ENCODE assay signal across 20 cellular contexts in the genomic region with DNA sequence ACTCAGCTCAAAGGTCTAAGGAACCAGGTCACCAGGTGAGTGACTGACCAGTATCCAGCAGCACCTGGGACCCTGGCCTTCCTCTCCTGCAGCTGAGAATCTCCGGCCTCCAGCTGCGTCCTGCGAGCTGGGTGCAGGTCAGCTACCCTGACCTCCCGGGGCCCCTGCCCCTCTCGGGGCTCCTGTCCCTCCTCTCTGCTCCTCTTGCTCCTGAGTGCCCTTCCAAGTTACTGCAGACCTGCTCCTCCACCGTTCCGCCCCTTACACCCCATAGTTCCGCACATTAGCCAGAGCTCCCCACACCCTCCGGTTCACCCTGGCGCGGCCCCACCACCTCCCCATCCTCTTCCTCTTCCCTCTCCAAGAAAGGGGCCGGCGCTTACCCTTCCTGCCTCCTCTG. TPM values are rescaled to one million over a fixed set of nuclear protein-coding genes. Genes with fewer than 3 reads are reported as not detected.
DNase-seq lines count a peak whose midpoint lies in the region; ATAC-seq and TF ChIP-seq lines count a peak whose summit lies in the region.
"Had no signal": no experiment of that assay in that cellular context is flagged by ENCODE, and none has a peak within 500 bp of the region (broad histone marks: within the 10 kb centered on the region; RNA-seq: fewer than 3 reads in every experiment).

No MANE protein-coding gene starts in this region.

- H4K20me1 ChIP-seq in mammary epithelial cell (ENCODE audit: insufficient read depth, low read length) = no peaks in the 10 kb centered on the region
- H4K20me1 ChIP-seq: BLaER1 had no signal

- H3K4me1 ChIP-seq in mammary epithelial cell (ENCODE audit: insufficient read depth, low read length) (peaks cover 17% of the 10 kb centered on the region), colonic mucosa (no peaks in the 10 kb centered on the region), lower lobe of right lung (no peaks in the 10 kb centered on the region)

- DNase-seq in MCF 10A (ENCODE audit: unreplicated experiment) (no peak), mammary epithelial cell (no peak), islet precursor cell (peak; percentile 54), colonic mucosa (no peak), lower lobe of right lung (no peak)
- DNase-seq in effector CD8-positive, alpha-beta T cell (lab: John Stamatoyannopoulos, UW) = no peak
- DNase-seq: CD8-positive, alpha-beta memory T cell; DND-41; GDM1; GOT3; Karpas-422; MM.1S; NCI-H1092 treated with DMSO at 0.1 percent for 48 hours; NCI-H510A treated with DMSO at 0.1 percent for 48 hours; NCI-H82; PC-9 had no signal

- no peak overlapping the region for H2AFZ ChIP-seq in mammary epithelial cell (ENCODE audit: low read depth, low read length)
- H2AFZ ChIP-seq: PC-9 had no signal

- 99% methylated on average over 10 of the region's 13 CpGs for WGBS in mammary epithelial cell (ENCODE audit: low coverage, missing lambda C conversion rate)

- BruUV-seq in MCF 10A (replicated peaks; lab: Mats Ljungman, UMichigan) = no TSS peak
- no TSS peak for BruUV-seq in mammary epithelial cell (replicated peaks; lab: Mats Ljungman, UMichigan)

- TF ChIP-seq CTCF in MCF 10A (IDR thresholded peaks at IDR 0.05; ENCODE audit: unreplicated experiment) (no peak), mammary epithelial cell (conservative IDR thresholded peaks at IDR 0.05 in 1 of 2, IDR thresholded peaks at IDR 0.05 in 1 of 2; ENCODE audit: extremely low read depth in 1 of 2, insufficient read depth in 1 of 2, low read depth in 1 of 2, low read length in 2 of 2) (no peak), colonic mucosa (IDR thresholded peaks at IDR 0.05) (no peak), lower lobe of right lung (IDR thresholded peaks at IDR 0.05) (no peak)

- H3K36me3 ChIP-seq in mammary epithelial cell (ENCODE audit: insufficient read depth, low read length) = no peaks in the 10 kb centered on the region
- H3K36me3 ChIP-seq in colonic mucosa = no peaks in the 10 kb centered on the region
- H3K36me3 ChIP-seq in lower lobe of right lung = no peaks in the 10 kb centered on the region
- H3K36me3 ChIP-seq: BLaER1 had no signal

- CTCF ChIA-PET in MCF 10A (lab: Yijun Ruan, JAX) (interaction anchor here (0.5 to 1.1 kb wide), 3 partner anchors 137 to 267 kb away, joined by 3 to 7 read pairs (median 5); no protein-coding TSS in a partner anchor), mammary epithelial cell (lab: Charles Lee; ENCODE audit: low non-redundant PET) (no interaction called here)

- no peak overlapping the region for H3K4me3 Mint-ChIP-seq in MCF 10A (ENCODE audit: unreplicated experiment)
- H3K4me3 Mint-ChIP-seq: CD8-positive, alpha-beta memory T cell had no signal

- no peaks in the 10 kb centered on the region for H3K79me2 ChIP-seq in mammary epithelial cell (ENCODE audit: insufficient read depth, low read length)

- H3K9ac ChIP-seq in mammary epithelial cell (ENCODE audit: insufficient read depth, low read length) (no peak overlapping the region), colonic mucosa (ENCODE audit: low read depth in 2 of 2, low read length in 2 of 2) (no peak overlapping the region)
- H3K9ac ChIP-seq: BLaER1 had no signal

- H3K4me3 ChIP-seq in mammary epithelial cell (replicated peaks in 1 of 3; ENCODE audit: insufficient read depth in 1 of 3, low read depth in 2 of 3, low read length in 3 of 3) = no peak overlapping the region
- no peak overlapping the region for H3K4me3 ChIP-seq in colonic mucosa
- H3K4me3 ChIP-seq in lower lobe of right lung = no peak overlapping the region
- H3K4me3 ChIP-seq: BLaER1, GM12878, PC-9 had no signal

- peak overlapping the region; percentile 25 for H3K27ac Mint-ChIP-seq in MCF 10A (ENCODE audit: low read depth, unreplicated experiment)
- H3K27ac Mint-ChIP-seq: CD8-positive, alpha-beta memory T cell had no signal

- in situ Hi-C loops in mammary epithelial cell (cut with MboI; ENCODE audit: low sequenced_read_pairs in 2 of 2) = no loop called here

- no peaks in the 10 kb centered on the region for H3K27me3 Mint-ChIP-seq in MCF 10A (ENCODE audit: insufficient read depth, unreplicated experiment)

- H3K27me3 ChIP-seq in mammary epithelial cell (ENCODE audit: insufficient read depth, low read length) (no peaks in the 10 kb centered on the region), colonic mucosa (no peaks in the 10 kb centered on the region), lower lobe of right lung (ENCODE audit: low read depth) (peaks cover 20% of the 10 kb centered on the region)
- H3K27me3 ChIP-seq: BLaER1 had no signal

- ATAC-seq in lower lobe of right lung = no peak
- ATAC-seq: GM12878 had no signal

- H3K9me3 Mint-ChIP-seq in MCF 10A (ENCODE audit: unreplicated experiment) = no peaks in the 10 kb centered on the region
- H3K9me3 Mint-ChIP-seq: CD8-positive, alpha-beta memory T cell had no signal

- H3K9me3 ChIP-seq in mammary epithelial cell (replicated peaks; ENCODE audit: insufficient read depth, low read length) (no peaks in the 10 kb centered on the region), colonic mucosa (no peaks in the 10 kb centered on the region), lower lobe of right lung (no peaks in the 10 kb centered on the region)
- H3K9me3 ChIP-seq: BLaER1 had no signal

- POLR2A ChIA-PET in MCF 10A (lab: Yijun Ruan, JAX) = no interaction called here

- intact Hi-C loops in MCF 10A (cut with micrococcal nuclease) (no loop called here), mammary epithelial cell (cut with micrococcal nuclease) (no loop called here), colonic mucosa (cut with DNase I) (no loop called here), lower lobe of right lung (cut with DNase I) (no loop called here)

- peaks cover 11% of the 10 kb centered on the region for H3K4me1 Mint-ChIP-seq in MCF 10A (ENCODE audit: insufficient read depth, unreplicated experiment)

- dilution Hi-C loops in mammary epithelial cell (cut with HindIII; ENCODE audit: low sequenced_read_pairs) = loop anchor here (5.0 kb wide), 1 partner anchor 47 kb away; no protein-coding TSS in a partner anchor

- H3K4me2 ChIP-seq in mammary epithelial cell (ENCODE audit: insufficient read depth, low read depth, low read length) = no peak overlapping the region
- H3K4me2 ChIP-seq: BLaER1, PC-9 had no signal

- no peak overlapping the region for H3K27ac ChIP-seq in mammary epithelial cell (ENCODE audit: insufficient read depth, low read depth, low read length)
- H3K27ac ChIP-seq in colonic mucosa = no peak overlapping the region
- no peak overlapping the region for H3K27ac ChIP-seq in lower lobe of right lung
- H3K27ac ChIP-seq: BLaER1, PC-9 had no signal

- no peaks in the 10 kb centered on the region for H3K36me3 Mint-ChIP-seq in MCF 10A (ENCODE audit: insufficient read depth, unreplicated experiment)
- H3K36me3 Mint-ChIP-seq: CD8-positive, alpha-beta memory T cell had no signal

RNA-seq across cellular contexts. Expression of a gene that starts 10.6 kb away (rescaled TPM):
- total RNA-seq in MCF 10A (2022) (not detected in 2 replicates), mammary epithelial cell (not detected), colonic mucosa (1 to 10 TPM; 1.4 to 2.5 TPM), lower lobe of right lung (21.5 TPM)
- polyA plus RNA-seq in mammary epithelial cell = not detected
- polyA minus RNA-seq in mammary epithelial cell = not detected
- total RNA-seq: A172, GM12878, SK-MEL-5 had no signal
- polyA plus RNA-seq: GM12878 had no signal

RNA-seq across cellular contexts. Expression of a gene that starts 26.9 kb away (rescaled TPM):
- total RNA-seq in MCF 10A (2022) = 80.8 and 106 TPM in 2 replicates
- 100 to 1,000 TPM; 102 to 111 TPM for total RNA-seq in mammary epithelial cell
- polyA plus RNA-seq in mammary epithelial cell = 55.8 TPM
- 98.8 TPM for polyA minus RNA-seq in mammary epithelial cell
- total RNA-seq in colonic mucosa = 10 to 100 TPM; 88.0 to 95.0 TPM
- total RNA-seq in lower lobe of right lung = 118 TPM

RNA-seq across cellular contexts. Expression of a gene that starts 51.5 kb away (rescaled TPM):
- total RNA-seq in MCF 10A (2022) (not detected in 2 replicates), mammary epithelial cell (not detected), colonic mucosa (not detected), lower lobe of right lung (not detected)
- not detected for polyA plus RNA-seq in mammary epithelial cell
- not detected for polyA minus RNA-seq in mammary epithelial cell
- total RNA-seq: A172, PC-9 had no signal

RNA-seq across cellular contexts. Expression of a gene that starts 55.9 kb away (rescaled TPM):
- total RNA-seq in MCF 10A (2022) (0.37 TPM in 1 of 2 replicates, not detected in the other), mammary epithelial cell (not detected), colonic mucosa (under 1 TPM; 0.19 to 0.49 TPM), lower lobe of right lung (not detected)
- polyA plus RNA-seq in mammary epithelial cell = 0.15 TPM
- polyA minus RNA-seq in mammary epithelial cell = not detected
- total RNA-seq: A172 had no signal
- polyA plus RNA-seq: CD8-positive, alpha-beta memory T cell had no signal

RNA-seq across cellular contexts. Expression of a gene that starts 58.2 kb away (rescaled TPM):
- 80.8 and 106 TPM in 2 replicates for total RNA-seq in MCF 10A (2022)
- 100 to 1,000 TPM in 1 of 2 donors, 10 to 100 TPM in 1; 24.5 to 102 TPM for total RNA-seq in mammary epithelial cell
- 63.7 TPM for polyA plus RNA-seq in mammary epithelial cell
- 88.5 TPM for polyA minus RNA-seq in mammary epithelial cell
- 10 to 100 TPM; 65.1 to 78.0 TPM for total RNA-seq in colonic mucosa
- 65.0 TPM for total RNA-seq in lower lobe of right lung
